ENCODE assay signal across 8 cellular contexts in the genomic region with DNA sequence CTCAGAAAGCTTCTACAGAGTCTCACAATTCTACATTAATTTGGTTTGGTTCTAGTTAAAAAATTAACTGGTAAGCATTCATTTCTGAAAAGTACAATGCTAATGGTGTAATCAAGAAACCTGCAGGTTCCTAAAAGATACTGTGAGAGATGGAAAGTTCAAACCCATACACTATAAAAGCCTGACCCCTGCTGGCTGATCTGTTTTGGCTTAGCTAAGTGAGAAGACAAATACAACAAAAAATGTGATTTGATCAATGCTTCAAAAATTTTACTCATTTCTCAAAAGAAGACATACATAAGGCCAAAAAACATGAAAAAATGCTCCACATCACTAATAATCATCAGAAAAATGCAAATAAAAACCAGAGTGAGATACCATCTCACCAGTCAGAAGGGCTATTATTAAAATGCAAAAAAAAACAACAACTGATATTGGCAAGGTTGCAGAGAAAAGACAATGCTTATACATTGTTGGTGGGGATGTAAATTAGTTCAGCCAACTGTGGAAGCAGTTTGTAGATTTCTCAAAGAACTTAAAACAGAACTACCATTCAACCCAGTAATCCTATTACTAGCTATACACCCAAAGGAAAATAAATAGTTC.
DNase-seq lines count a peak whose midpoint lies in the region; ATAC-seq and TF ChIP-seq lines count a peak whose summit lies in the region.

No MANE protein-coding gene starts in this region.

- peak; percentile 64 for ATAC-seq in GM18909 (IDR thresholded peaks at IDR 0.05; ENCODE audit: poor library complexity, unreplicated experiment)
- ATAC-seq in GM19023 (IDR thresholded peaks at IDR 0.05; ENCODE audit: unreplicated experiment) = no peak

- DNase-seq in DMS 273 treated with DMSO at 0.1 percent for 48 hours (lab: John Stamatoyannopoulos, UW) (peak; percentile 2), MV-4-11 (lab: John Stamatoyannopoulos, UW) (peak; percentile 41), right atrium auricular region (ENCODE audit: low spot score) (no peak), GOT3 (lab: John Stamatoyannopoulos, UW) (no peak)
- DNase-seq in activated gamma-delta T cell treated with anti-CD3 and anti-CD28 coated beads, Interleukin-2, amount 50 U/mL, for 16 hours (ENCODE audit: low read depth) = peak; percentile 3
- peak; percentile 52 for DNase-seq in stimulated activated CD4-positive, alpha-beta T cell treated with anti-CD3 and anti-CD28 coated beads, Interleukin-15, amount 100 ng/mL, for 24 hours

- H3K36me3 ChIP-seq in right atrium auricular region = no peaks in the 10 kb centered on the region

- TF ChIP-seq CTCF in right atrium auricular region (IDR thresholded peaks at IDR 0.05) = peak; percentile 40 to 68

- no peaks in the 10 kb centered on the region for H3K4me1 ChIP-seq in right atrium auricular region

- no peak overlapping the region for H3K27ac ChIP-seq in right atrium auricular region

- H3K4me3 ChIP-seq in right atrium auricular region = no peak overlapping the region

- H3K9me3 ChIP-seq in right atrium auricular region = no peaks in the 10 kb centered on the region

- no peaks in the 10 kb centered on the region for H3K27me3 ChIP-seq in right atrium auricular region

Comparison
In these comparisons a context has a peak if more than half of its experiments do, and no peak if none do; other contexts are left out.
1. DNase-seq: peak in DMS 273 treated with DMSO at 0.1 percent for 48 hours (single experiment), MV-4-11 (single experiment), activated gamma-delta T cell treated with anti-CD3 and anti-CD28 coated beads, Interleukin-2, amount 50 U/mL, for 16 hours (single experiment) and stimulated activated CD4-positive, alpha-beta T cell treated with anti-CD3 and anti-CD28 coated beads, Interleukin-15, amount 100 ng/mL, for 24 hours (single experiment); none in right atrium auricular region (single experiment) and GOT3 (single experiment).